Comparison of ENCODE assay signal across 8 cellular contexts in genomic region chr12:48350249-48351021, GRCh38. TPM values are rescaled to one million over a fixed set of nuclear protein-coding genes. Genes with fewer than 3 reads are reported as not detected.
A peak's percentile ranks its signal among the peaks of the same experiment; 100 is the strongest.
DNase-seq lines count a peak whose midpoint lies in the region; ATAC-seq, FAIRE-seq and TF ChIP-seq lines count a peak whose summit lies in the region.

Gene ZNF641 (minus strand): TSS chr12:48350919. CDS start chr12:48348090, 2,829 bp downstream.

- peak; percentile 87 for ATAC-seq in HG03439 (IDR thresholded peaks at IDR 0.05; ENCODE audit: unreplicated experiment)

- H3K9ac ChIP-seq in BLaER1 treated with 17β-estradiol and CSF1 and Interleukin-3, amounts not matched to agents 10 nM and 100 nM: peak within 1 kb of the TSS; percentile 78 to 94 (median 86)

- H3K36me3 ChIP-seq in BLaER1 treated with 17β-estradiol and CSF1 and Interleukin-3, amounts not matched to agents 10 nM and 100 nM: peaks cover 25 to 33% (median 28%) of the 10 kb centered on the region in 11 experiments

- H3K9me3 ChIP-seq in BLaER1 treated with 17β-estradiol and CSF1 and Interleukin-3, amounts not matched to agents 10 nM and 100 nM (replicated peaks in 1 of 11): no peaks in the 10 kb centered on the region
- H3K9me3 ChIP-seq in mononuclear cell (ENCODE audit: low read depth, low read length): no peaks in the 10 kb centered on the region

- no peak for TF ChIP-seq CTCF in epithelial cell of esophagus (IDR thresholded peaks at IDR 0.05; ENCODE audit: insufficient read depth, low read depth, low read length, missing control alignments)

- H4K20me1 ChIP-seq in BLaER1 treated with 17β-estradiol and CSF1 and Interleukin-3, amounts not matched to agents 10 nM and 100 nM: 0 out of 22 replicates have a peak, but pooled peaks cover 0 to 6% (median 0%) of the 10 kb centered on the region in 11 experiments

- peaks cover 16 to 56% (median 21%) of the 10 kb centered on the region in 10 experiments for H3K4me1 ChIP-seq in BLaER1 treated with 17β-estradiol and CSF1 and Interleukin-3, amounts not matched to agents 10 nM and 100 nM
- H3K4me1 ChIP-seq in mononuclear cell (ENCODE audit: insufficient read depth, low read length): peaks cover 24% of the 10 kb centered on the region

- DNase-seq in GM19239 (ENCODE audit: insufficient read length, low spot score) (peak; percentile 63), NOMO-1 treated with DMSO at 0.1 percent for 48 hours (lab: John Stamatoyannopoulos, UW; ENCODE audit: unreplicated experiment) (peak; percentile 39), epithelial cell of esophagus (ENCODE audit: low read depth) (peak; percentile 84)
- peak; percentile 81 for DNase-seq in activated CD8-positive, alpha-beta memory T cell treated with anti-CD3 and anti-CD28 coated beads, Interleukin-2, amount 50 U/mL, for 48 hours
- DNase-seq in stimulated activated CD8-positive, alpha-beta memory T cell treated with anti-CD3 and anti-CD28 coated beads, Interleukin-4, amount 100 ng/mL, for 1 hour (ENCODE audit: low read depth in 2 of 2, low spot score in 1 of 2): peak; percentile 53 to 63

- H3K27ac ChIP-seq in BLaER1 treated with 17β-estradiol and CSF1 and Interleukin-3, amounts not matched to agents 10 nM and 100 nM: peak within 1 kb of the TSS; percentile 78 to 91 (median 86)

- FAIRE-seq in GM19239 (lab: Jason Lieb, UNC): peak; percentile 31

- H3K27me3 ChIP-seq in BLaER1 treated with 17β-estradiol and CSF1 and Interleukin-3, amounts not matched to agents 10 nM and 100 nM: no peaks in the 10 kb centered on the region
- H3K27me3 ChIP-seq in mononuclear cell (ENCODE audit: insufficient read depth, low read length): no peaks in the 10 kb centered on the region

- peak within 1 kb of the TSS; percentile 70 to 93 (median 82) for H3K4me3 ChIP-seq in BLaER1 treated with 17β-estradiol and CSF1 and Interleukin-3, amounts not matched to agents 10 nM and 100 nM
- H3K4me3 ChIP-seq in epithelial cell of esophagus (ENCODE audit: low read length): peak within 1 kb of the TSS; percentile 73
- H3K4me3 ChIP-seq in mononuclear cell (ENCODE audit: low read length): peak within 1 kb of the TSS; percentile 71

- peak within 1 kb of the TSS; percentile 90 to 96 (median 93) for H3K4me2 ChIP-seq in BLaER1 treated with 17β-estradiol and CSF1 and Interleukin-3, amounts not matched to agents 10 nM and 100 nM

RNA-seq across cellular contexts. Expression of gene ZNF641, which starts in this region (rescaled TPM):
- 19.9 TPM for total RNA-seq in mononuclear cell

Comparison
In these comparisons a context has a peak if more than half of its experiments do, and no peak if none do; other contexts are left out.
1. Peak in every context shown above with its lines: DNase-seq, ATAC-seq, H3K4me3 ChIP-seq and H3K27ac ChIP-seq.